1 cellular context compared by ENCODE assay signal in the genomic region with DNA sequence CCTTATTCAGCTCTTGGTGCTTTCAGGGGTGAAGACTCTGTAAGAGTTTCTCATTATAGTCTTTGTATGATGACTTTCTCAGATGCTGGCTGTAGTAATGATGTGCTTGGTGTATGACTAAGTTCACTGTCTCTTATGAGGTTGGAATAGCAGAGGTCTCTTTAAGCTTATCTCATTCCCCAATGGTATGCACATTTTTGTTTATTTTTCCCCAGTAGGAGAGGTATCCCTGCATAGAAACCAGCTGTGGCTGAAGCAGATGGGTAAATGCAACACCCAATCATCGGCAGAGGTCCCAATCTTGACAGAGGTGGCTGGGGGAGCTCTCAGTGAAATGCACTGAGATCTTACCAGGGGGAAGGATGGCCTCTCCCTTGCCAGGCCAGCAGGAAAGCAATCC.
TF ChIP-seq lines count a peak whose summit lies in the region.

No MANE protein-coding gene starts in this region.

TF ChIP-seq in GM23338, 12 proteins besides CTCF, POLR2A, EP300 and RAD21 (continued from another document):
- TF ChIP-seq, protein P1, sequence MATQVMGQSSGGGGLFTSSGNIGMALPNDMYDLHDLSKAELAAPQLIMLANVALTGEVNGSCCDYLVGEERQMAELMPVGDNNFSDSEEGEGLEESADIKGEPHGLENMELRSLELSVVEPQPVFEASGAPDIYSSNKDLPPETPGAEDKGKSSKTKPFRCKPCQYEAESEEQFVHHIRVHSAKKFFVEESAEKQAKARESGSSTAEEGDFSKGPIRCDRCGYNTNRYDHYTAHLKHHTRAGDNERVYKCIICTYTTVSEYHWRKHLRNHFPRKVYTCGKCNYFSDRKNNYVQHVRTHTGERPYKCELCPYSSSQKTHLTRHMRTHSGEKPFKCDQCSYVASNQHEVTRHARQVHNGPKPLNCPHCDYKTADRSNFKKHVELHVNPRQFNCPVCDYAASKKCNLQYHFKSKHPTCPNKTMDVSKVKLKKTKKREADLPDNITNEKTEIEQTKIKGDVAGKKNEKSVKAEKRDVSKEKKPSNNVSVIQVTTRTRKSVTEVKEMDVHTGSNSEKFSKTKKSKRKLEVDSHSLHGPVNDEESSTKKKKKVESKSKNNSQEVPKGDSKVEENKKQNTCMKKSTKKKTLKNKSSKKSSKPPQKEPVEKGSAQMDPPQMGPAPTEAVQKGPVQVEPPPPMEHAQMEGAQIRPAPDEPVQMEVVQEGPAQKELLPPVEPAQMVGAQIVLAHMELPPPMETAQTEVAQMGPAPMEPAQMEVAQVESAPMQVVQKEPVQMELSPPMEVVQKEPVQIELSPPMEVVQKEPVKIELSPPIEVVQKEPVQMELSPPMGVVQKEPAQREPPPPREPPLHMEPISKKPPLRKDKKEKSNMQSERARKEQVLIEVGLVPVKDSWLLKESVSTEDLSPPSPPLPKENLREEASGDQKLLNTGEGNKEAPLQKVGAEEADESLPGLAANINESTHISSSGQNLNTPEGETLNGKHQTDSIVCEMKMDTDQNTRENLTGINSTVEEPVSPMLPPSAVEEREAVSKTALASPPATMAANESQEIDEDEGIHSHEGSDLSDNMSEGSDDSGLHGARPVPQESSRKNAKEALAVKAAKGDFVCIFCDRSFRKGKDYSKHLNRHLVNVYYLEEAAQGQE (IDR thresholded peaks at IDR 0.05; ENCODE audit: unreplicated experiment), result no peak
- TF ChIP-seq POLR2AphosphoS5 (IDR thresholded peaks at IDR 0.05; ENCODE audit: low read depth), result no peak
- TF ChIP-seq CREB1 (CRISPR knock-in tag; IDR thresholded peaks at IDR 0.05; ENCODE audit: low read depth), result no peak
- TF ChIP-seq JUNB (IDR thresholded peaks at IDR 0.05; ENCODE audit: unreplicated experiment), result no peak
